25 cellular contexts compared by ENCODE assay signal in genomic region chr20:25242231-25242630, GRCh38. TPM values are rescaled to one million over a fixed set of nuclear protein-coding genes. Genes with fewer than 3 reads are reported as not detected.
A peak's percentile ranks its signal among the peaks of the same experiment; 100 is the strongest.
DNase-seq lines count a peak whose midpoint lies in the region; TF ChIP-seq lines count a peak whose summit lies in the region.
"Had no signal": no experiment of that assay in that cellular context is flagged by ENCODE, and none has a peak within 500 bp of the region (broad histone marks: within the 10 kb centered on the region; RNA-seq: fewer than 3 reads in every experiment).

No MANE protein-coding gene starts in this region.

- H3K27me3 Mint-ChIP-seq in activated T-helper 1 cell treated with anti-CD3 and anti-CD28 coated beads, Interleukin-12 subunit alpha, Interleukin-12 subunit beta, Interleukin-2, Interleukin-4 antibody, amounts not matched to agents 30 ng/mL and 10 ng/mL and 1 ng/mL, durations not matched to agents 14 hours and 24 hours and 36 hours (ENCODE audit: insufficient read depth), result peaks cover 7% of the 10 kb centered on the region
- H3K27me3 Mint-ChIP-seq: activated naive CD8-positive, alpha-beta T cell had no signal

- no peak overlapping the region for H3K27ac Mint-ChIP-seq in activated T-helper 1 cell treated with anti-CD3 and anti-CD28 coated beads, Interleukin-12 subunit alpha, Interleukin-12 subunit beta, Interleukin-2, Interleukin-4 antibody, amounts not matched to agents 30 ng/mL and 10 ng/mL and 1 ng/mL, durations not matched to agents 14 hours and 24 hours and 36 hours
- H3K27ac Mint-ChIP-seq: activated naive CD8-positive, alpha-beta T cell; GM23338; naive thymus-derived CD8-positive, alpha-beta T cell had no signal

- H3K9ac ChIP-seq in colonic mucosa (ENCODE audit: low read depth in 2 of 2, low read length in 2 of 2), result no peak overlapping the region

- no peaks in the 10 kb centered on the region for H3K36me3 ChIP-seq in colonic mucosa
- H3K36me3 ChIP-seq: stomach, upper lobe of right lung had no signal

- H3K9me3 ChIP-seq in colonic mucosa, result no peaks in the 10 kb centered on the region
- H3K9me3 ChIP-seq: body of pancreas, stomach, upper lobe of right lung had no signal

- TF ChIP-seq CTCF in colonic mucosa (IDR thresholded peaks at IDR 0.05), result no peak

- H3K4me1 Mint-ChIP-seq in activated T-helper 1 cell treated with anti-CD3 and anti-CD28 coated beads, Interleukin-12 subunit alpha, Interleukin-12 subunit beta, Interleukin-2, Interleukin-4 antibody, amounts not matched to agents 30 ng/mL and 10 ng/mL and 1 ng/mL, durations not matched to agents 14 hours and 24 hours and 36 hours (ENCODE audit: low read depth), result peaks cover 26% of the 10 kb centered on the region

- H3K36me3 Mint-ChIP-seq in activated T-helper 1 cell treated with anti-CD3 and anti-CD28 coated beads, Interleukin-12 subunit alpha, Interleukin-12 subunit beta, Interleukin-2, Interleukin-4 antibody, amounts not matched to agents 30 ng/mL and 10 ng/mL and 1 ng/mL, durations not matched to agents 14 hours and 24 hours and 36 hours (ENCODE audit: low read depth), result no peaks in the 10 kb centered on the region

- H3K4me3 Mint-ChIP-seq in activated T-helper 1 cell treated with anti-CD3 and anti-CD28 coated beads, Interleukin-12 subunit alpha, Interleukin-12 subunit beta, Interleukin-2, Interleukin-4 antibody, amounts not matched to agents 30 ng/mL and 10 ng/mL and 1 ng/mL, durations not matched to agents 14 hours and 24 hours and 36 hours, result no peak overlapping the region
- H3K4me3 Mint-ChIP-seq: activated naive CD8-positive, alpha-beta T cell; GM23338; naive thymus-derived CD8-positive, alpha-beta T cell had no signal

- no peak overlapping the region for H3K4me3 ChIP-seq in colonic mucosa
- H3K4me3 ChIP-seq: body of pancreas, GM23338, psoas muscle, SK-N-MC, skin epidermis, stomach, upper lobe of right lung had no signal

- H3K4me1 ChIP-seq in colonic mucosa, result peaks cover 12% of the 10 kb centered on the region

- peaks cover 4% of the 10 kb centered on the region for H3K9me3 Mint-ChIP-seq in activated T-helper 1 cell treated with anti-CD3 and anti-CD28 coated beads, Interleukin-12 subunit alpha, Interleukin-12 subunit beta, Interleukin-2, Interleukin-4 antibody, amounts not matched to agents 30 ng/mL and 10 ng/mL and 1 ng/mL, durations not matched to agents 14 hours and 24 hours and 36 hours
- H3K9me3 Mint-ChIP-seq: GM23338 had no signal

- DNase-seq in NCI-H2081 (lab: John Stamatoyannopoulos, UW) (peak; percentile 18 to 46), NCI-H2081 treated with DMSO at 0.1 percent for 48 hours (lab: John Stamatoyannopoulos, UW) (no peak), NCI-H2227 (lab: John Stamatoyannopoulos, UW; ENCODE audit: unreplicated experiment) (peak; percentile 51), colonic mucosa (peak; percentile 15), posterior vena cava (ENCODE audit: low spot score) (peak; percentile 17), AML-193 (lab: John Stamatoyannopoulos, UW) (no peak), kidney glomerular epithelial cell (lab: John Stamatoyannopoulos, UW) (no peak)
- DNase-seq in activated T-helper 1 cell treated with anti-CD3 and anti-CD28 coated beads, Interleukin-12 subunit alpha, Interleukin-12 subunit beta, Interleukin-2, Interleukin-4 antibody, amounts not matched to agents 30 ng/mL and 10 ng/mL and 1 ng/mL, durations not matched to agents 14 hours and 24 hours and 36 hours (ENCODE audit: low spot score), result no peak
- DNase-seq: activated CD8-positive, alpha-beta memory T cell treated with anti-CD3 and anti-CD28 coated beads for 24 hours; activated T-cell treated with anti-CD3 and anti-CD28 coated beads, Interleukin-2, amount 50 U/mL, for 48 hours; body of pancreas; GDM1; naive thymus-derived CD8-positive, alpha-beta T cell; NCI-H187 treated with DMSO at 0.1 percent for 48 hours; NCI-H510A treated with DMSO at 0.1 percent for 48 hours; psoas muscle; stimulated activated CD4-positive, alpha-beta T cell treated with anti-CD3 and anti-CD28 coated beads, Interleukin-4, amount 100 ng/mL, for 1 hour; stomach; T-helper 9 cell; upper lobe of right lung had no signal

- no peaks in the 10 kb centered on the region for H3K27me3 ChIP-seq in colonic mucosa
- H3K27me3 ChIP-seq: body of pancreas, stomach, upper lobe of right lung had no signal

- no peak overlapping the region for H3K27ac ChIP-seq in colonic mucosa
- H3K27ac ChIP-seq: 22Rv1, body of pancreas, psoas muscle, SK-N-MC, skin epidermis, stomach, upper lobe of right lung had no signal

- intact Hi-C loops in colonic mucosa (cut with DNase I), result no loop called here
- intact Hi-C loops in posterior vena cava (cut with DNase I), result no loop called here
- intact Hi-C loops in activated T-helper 1 cell treated with anti-CD3 and anti-CD28 coated beads, Interleukin-12 subunit alpha, Interleukin-12 subunit beta, Interleukin-2, Interleukin-4 antibody, amounts not matched to agents 30 ng/mL and 10 ng/mL and 1 ng/mL, durations not matched to agents 14 hours and 24 hours and 36 hours (cut with micrococcal nuclease), result no loop called here

RNA-seq across cellular contexts. Expression of gene PYGB, which starts 5.7 kb away (rescaled TPM):
- 100 to 1,000 TPM; 211 to 295 TPM for total RNA-seq in colonic mucosa
- total RNA-seq in posterior vena cava, result 100 to 1,000 TPM; 132 to 155 TPM
- total RNA-seq in activated T-helper 1 cell treated with anti-CD3 and anti-CD28 coated beads, Interleukin-12 subunit alpha, Interleukin-12 subunit beta, Interleukin-2, Interleukin-4 antibody, amounts not matched to agents 30 ng/mL and 10 ng/mL and 1 ng/mL, durations not matched to agents 14 hours and 24 hours and 36 hours, result 36.8 and 38.5 TPM in 2 replicates

RNA-seq across cellular contexts. Expression of gene ENTPD6, which starts 46.7 kb away (rescaled TPM):
- total RNA-seq in colonic mucosa, result 100 to 1,000 TPM; 120 to 201 TPM
- 10 to 100 TPM; 48.5 to 51.0 TPM for total RNA-seq in posterior vena cava
- 42.5 and 43.5 TPM in 2 replicates for total RNA-seq in activated T-helper 1 cell treated with anti-CD3 and anti-CD28 coated beads, Interleukin-12 subunit alpha, Interleukin-12 subunit beta, Interleukin-2, Interleukin-4 antibody, amounts not matched to agents 30 ng/mL and 10 ng/mL and 1 ng/mL, durations not matched to agents 14 hours and 24 hours and 36 hours

Comparison
In these comparisons a context has a peak if more than half of its experiments do, and no peak if none do; other contexts are left out.
1. DNase-seq: peak in NCI-H2081 (2 of 2), NCI-H2227 (single experiment), colonic mucosa (single experiment) and posterior vena cava (single experiment); none in NCI-H2081 treated with DMSO at 0.1 percent for 48 hours (single experiment), activated T-helper 1 cell treated with anti-CD3 and anti-CD28 coated beads, Interleukin-12 subunit alpha, Interleukin-12 subunit beta, Interleukin-2, Interleukin-4 antibody, amounts not matched to agents 30 ng/mL and 10 ng/mL and 1 ng/mL, durations not matched to agents 14 hours and 24 hours and 36 hours (single experiment), AML-193 (0 of 2) and kidney glomerular epithelial cell (single experiment).